ENCODE assay signal across 18 cellular contexts in the genomic region with DNA sequence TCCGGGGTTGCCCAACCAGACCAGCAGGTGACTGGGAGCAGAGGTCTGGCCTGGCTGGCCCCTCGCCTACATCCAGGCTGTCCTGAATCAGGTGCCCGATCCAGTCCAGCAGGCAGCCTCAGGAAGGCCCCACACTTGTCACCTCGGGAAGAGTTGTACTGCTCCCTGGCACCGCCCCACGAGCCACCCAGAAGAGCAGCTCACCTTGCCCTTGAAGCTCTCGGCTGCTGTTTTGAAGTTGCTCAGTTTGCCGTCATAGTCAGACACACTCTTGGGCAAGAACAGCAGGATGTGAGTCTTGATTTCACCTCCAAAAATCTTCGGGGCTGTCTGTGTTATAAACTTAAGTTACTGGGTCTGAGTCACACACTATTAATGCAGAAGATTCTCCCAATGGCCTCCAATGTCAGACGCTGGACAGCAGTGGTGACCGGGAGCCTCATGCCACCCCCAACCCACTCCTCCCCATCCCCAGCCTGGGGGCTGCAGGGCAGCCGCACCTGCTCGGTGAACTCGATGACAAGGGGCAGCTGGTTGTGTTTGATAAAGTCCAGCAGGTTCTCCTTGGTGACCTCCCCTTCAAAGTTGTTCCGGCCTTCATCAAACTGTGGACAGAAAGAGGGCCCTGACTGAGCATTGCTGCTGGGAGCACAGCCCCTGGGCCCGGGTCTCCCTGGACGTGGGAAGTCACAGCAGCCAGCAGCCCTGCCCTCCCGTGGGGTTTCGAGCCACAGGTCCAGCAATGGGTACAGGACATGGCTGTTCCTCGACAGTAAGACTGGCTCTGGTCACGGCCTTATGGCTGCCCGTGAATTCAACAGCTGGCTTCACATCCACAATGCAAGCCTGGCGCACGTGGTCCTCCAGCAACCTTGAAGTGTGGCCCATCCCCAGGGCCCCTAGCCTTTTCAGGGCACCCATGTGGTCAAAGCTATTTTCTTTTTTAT. TPM values are rescaled to one million over a fixed set of nuclear protein-coding genes. Genes with fewer than 3 reads are reported as not detected.
DNase-seq lines count a peak whose midpoint lies in the region; ATAC-seq and TF ChIP-seq lines count a peak whose summit lies in the region.
"Had no signal": no experiment of that assay in that cellular context is flagged by ENCODE, and none has a peak within 500 bp of the region (broad histone marks: within the 10 kb centered on the region; RNA-seq: fewer than 3 reads in every experiment).

No MANE protein-coding gene starts in this region.

- peaks cover 59 to 88% of the 10 kb centered on the region in 2 donors for H3K36me3 Mint-ChIP-seq in CD14-positive monocyte
- H3K36me3 Mint-ChIP-seq in CD8-positive, alpha-beta memory T cell = peaks cover 0 to 68% (median 3%) of the 10 kb centered on the region in 3 donors

- H3K27me3 ChIP-seq in esophagus (ENCODE audit: control insufficient read depth in 1 of 2, insufficient read depth in 2 of 2, low read length in 2 of 2) (no peaks in the 10 kb centered on the region), right lobe of liver (no peaks in the 10 kb centered on the region)
- no peaks in the 10 kb centered on the region for H3K27me3 ChIP-seq in CD8-positive, alpha-beta memory T cell (ENCODE audit: insufficient read depth, low read length, poor library complexity, severe bottlenecking)
- H3K27me3 ChIP-seq: MG63 had no signal

- H3K4me3 ChIP-seq in esophagus (ENCODE audit: low read depth in 1 of 2, low read length in 2 of 2) (no peak overlapping the region), right lobe of liver (no peak overlapping the region)
- H3K4me3 ChIP-seq in CD8-positive, alpha-beta memory T cell (ENCODE audit: low read length) = no peak overlapping the region
- H3K4me3 ChIP-seq: HAP-1, MG63, PC-9 had no signal

- no peaks in the 10 kb centered on the region for H3K9me3 ChIP-seq in esophagus (ENCODE audit: control insufficient read depth in 2 of 2, insufficient read depth in 1 of 2, low read depth in 1 of 2, low read length in 1 of 2)
- no peaks in the 10 kb centered on the region for H3K9me3 ChIP-seq in right lobe of liver
- no peaks in the 10 kb centered on the region for H3K9me3 ChIP-seq in CD8-positive, alpha-beta memory T cell (ENCODE audit: low read length)
- H3K9me3 ChIP-seq: Caco-2, HAP-1, MG63 had no signal

- H3K4me1 ChIP-seq in esophagus (ENCODE audit: control insufficient read depth in 2 of 2, insufficient read depth in 2 of 2, low read length in 1 of 2) (peaks cover 0 to 4% of the 10 kb centered on the region in 2 donors), right lobe of liver (peaks cover 0 to 16% (median 0%) of the 10 kb centered on the region in 4 donors)
- no peaks in the 10 kb centered on the region for H3K4me1 ChIP-seq in CD8-positive, alpha-beta memory T cell (ENCODE audit: insufficient read depth, low read length)
- H3K4me1 ChIP-seq: Caco-2, HAP-1 had no signal

- H3K9me3 Mint-ChIP-seq in CD14-positive monocyte = peaks cover 0 to 2% (median 0%) of the 10 kb centered on the region in 7 donors
- H3K9me3 Mint-ChIP-seq in CD8-positive, alpha-beta memory T cell = no peaks in the 10 kb centered on the region

- WGBS in esophagus, 2 donors = 83 to 84% methylated on average over 24 of the region's 24 CpGs
- 69% methylated on average over 6 of the region's 24 CpGs for WGBS in right lobe of liver (ENCODE audit: insufficient coverage, low coverage, low lambda C conversion rate, missing lambda C conversion rate)

- TF ChIP-seq CTCF in CD14-positive monocyte (IDR thresholded peaks at IDR 0.05) (no peak), RWPE1 (conservative IDR thresholded peaks at IDR 0.05; ENCODE audit: low read depth) (no peak), right lobe of liver (IDR thresholded peaks at IDR 0.05) (no peak)

- peaks cover 1% of the 10 kb centered on the region for H3K4me1 Mint-ChIP-seq in CD14-positive monocyte
- H3K4me1 Mint-ChIP-seq in CD8-positive, alpha-beta memory T cell = no peaks in the 10 kb centered on the region

- H3K27ac ChIP-seq in RWPE1 = peak overlapping the region; percentile 100
- peak overlapping the region; percentile 28 to 47 for H3K27ac ChIP-seq in esophagus (ENCODE audit: low read depth in 2 of 2, low read length in 1 of 2)
- no peak overlapping the region for H3K27ac ChIP-seq in right lobe of liver
- H3K27ac ChIP-seq in CD8-positive, alpha-beta memory T cell (ENCODE audit: low read depth, low read length) = no peak overlapping the region
- H3K27ac ChIP-seq: PC-9 had no signal

- H3K4me3 Mint-ChIP-seq in CD14-positive monocyte = no peak overlapping the region
- H3K4me3 Mint-ChIP-seq in CD8-positive, alpha-beta memory T cell = no peak overlapping the region

- ATAC-seq in right lobe of liver = peak in 1 of 4 donors; percentile 1
- ATAC-seq: Right ventricle myocardium inferior had no signal

- TF ChIP-seq POLR2A in right lobe of liver (IDR thresholded peaks at IDR 0.05) = peak; percentile 11

- CTCF ChIA-PET in RWPE1 (lab: Yijun Ruan, JAX) = interaction anchor here (0.6 kb wide), 1 partner anchor 11 kb away, joined by 3 read pairs; no protein-coding TSS in a partner anchor
- CTCF ChIA-PET in CD8-positive, alpha-beta memory T cell (lab: Charles Lee) = no interaction called here

- peaks cover 27 to 61% of the 10 kb centered on the region in 2 donors for H3K36me3 ChIP-seq in esophagus (ENCODE audit: control insufficient read depth in 2 of 2, insufficient read depth in 2 of 2, low read length in 1 of 2)
- peaks cover 9 to 85% (median 51%) of the 10 kb centered on the region in 4 donors for H3K36me3 ChIP-seq in right lobe of liver
- H3K36me3 ChIP-seq in CD8-positive, alpha-beta memory T cell (ENCODE audit: insufficient read depth, low read length) = peaks cover 45% of the 10 kb centered on the region

- DNase-seq in CD14-positive monocyte (ENCODE audit: low spot score) (no peak), RWPE1 (ENCODE audit: low spot score) (no peak), right lobe of liver (no peak), glomerular visceral epithelial cell (ENCODE audit: extremely low spot score) (no peak), DMS79 treated with DMSO at 0.1 percent for 48 hours (lab: John Stamatoyannopoulos, UW) (no peak)
- DNase-seq in activated CD4-positive, alpha-beta T cell treated with anti-CD3 and anti-CD28 coated beads for 48 hours = no peak
- no peak for DNase-seq in CD8-positive, alpha-beta memory T cell
- DNase-seq: Caco-2, DMS153, EL, MG63, NCI-H1092, NCI-H510A treated with DMSO at 0.1 percent for 48 hours, NCI-H82, PC-9 had no signal

- H3K27me3 Mint-ChIP-seq in CD14-positive monocyte (ENCODE audit: low read depth in 3 of 3) = no peaks in the 10 kb centered on the region
- peaks cover 0 to 3% of the 10 kb centered on the region in 2 donors for H3K27me3 Mint-ChIP-seq in CD8-positive, alpha-beta memory T cell

- peak overlapping the region in 6 of 7 donors; percentile 4 to 61 (median 38) for H3K27ac Mint-ChIP-seq in CD14-positive monocyte
- no peak overlapping the region for H3K27ac Mint-ChIP-seq in CD8-positive, alpha-beta memory T cell

- POLR2A ChIA-PET in RWPE1 (lab: Yijun Ruan, JAX; ENCODE audit: low non-redundant PET) = no interaction called here
- POLR2A ChIA-PET in CD8-positive, alpha-beta memory T cell (lab: Charles Lee) = no interaction called here

- intact Hi-C loops in CD14-positive monocyte (cut with micrococcal nuclease) (no loop called here), right lobe of liver (cut with DNase I) (no loop called here)

RNA-seq across cellular contexts. Expression of gene PPP1R27, which starts 12.2 kb away (rescaled TPM):
- polyA plus RNA-seq in CD14-positive monocyte (under 1 TPM; 0.22 to 0.33 TPM), esophagus (under 1 TPM; 0.25 to 0.98 TPM)
- under 1 TPM in 3 of 6 experiments, not detected in 3; 0.27 to 0.62 (median 0.40) TPM for total RNA-seq in right lobe of liver
- total RNA-seq in CD8-positive, alpha-beta memory T cell = not detected
- polyA plus RNA-seq in CD8-positive, alpha-beta memory T cell = not detected
- total RNA-seq: PC-9, Right ventricle myocardium inferior had no signal

RNA-seq across cellular contexts. Expression of gene P4HB, which starts 13.3 kb away (rescaled TPM):
- polyA plus RNA-seq in CD14-positive monocyte (100 to 1,000 TPM; 291 to 297 TPM), esophagus (100 to 1,000 TPM; 582 to 595 TPM)
- 1,000 to 10,000 TPM in 5 of 6 experiments, 100 to 1,000 TPM in 1; 856 to 5,039 (median 1,455) TPM for total RNA-seq in right lobe of liver
- total RNA-seq in CD8-positive, alpha-beta memory T cell = 100 to 1,000 TPM; 463 to 482 TPM
- 342 TPM for polyA plus RNA-seq in CD8-positive, alpha-beta memory T cell

RNA-seq across cellular contexts. Expression of gene MCRIP1, which starts 13.9 kb away (rescaled TPM):
- polyA plus RNA-seq in CD14-positive monocyte = 10 to 100 TPM; 48.5 to 63.0 TPM
- polyA plus RNA-seq in esophagus = 10 to 100 TPM; 24.7 to 32.3 TPM
- 10 to 100 TPM; 19.0 to 32.6 (median 25.7) TPM for total RNA-seq in right lobe of liver
- total RNA-seq in CD8-positive, alpha-beta memory T cell = 10 to 100 TPM; 56.1 to 57.0 TPM
- polyA plus RNA-seq in CD8-positive, alpha-beta memory T cell = 76.1 TPM

RNA-seq across cellular contexts. Expression of gene ARHGDIA, which starts 24.1 kb away (rescaled TPM):
- 10 to 100 TPM; 86.3 to 97.2 TPM for polyA plus RNA-seq in CD14-positive monocyte
- 100 to 1,000 TPM; 201 to 209 TPM for polyA plus RNA-seq in esophagus
- total RNA-seq in right lobe of liver = 100 to 1,000 TPM in 5 of 6 experiments, 10 to 100 TPM in 1; 92.4 to 162 (median 137) TPM
- 100 to 1,000 TPM; 662 to 677 TPM for total RNA-seq in CD8-positive, alpha-beta memory T cell
- polyA plus RNA-seq in CD8-positive, alpha-beta memory T cell = 237 TPM

RNA-seq across cellular contexts. Expression of gene GCGR, which starts 43.1 kb away (rescaled TPM):
- polyA plus RNA-seq in CD14-positive monocyte = not detected
- polyA plus RNA-seq in esophagus = under 1 TPM; 0.11 to 0.14 TPM
- 100 to 1,000 TPM in 2 of 6 experiments, 10 to 100 TPM in 4; 39.5 to 146 (median 68.5) TPM for total RNA-seq in right lobe of liver
- total RNA-seq in CD8-positive, alpha-beta memory T cell = not detected
- not detected for polyA plus RNA-seq in CD8-positive, alpha-beta memory T cell
- total RNA-seq: PC-9, Right ventricle myocardium inferior had no signal

Comparison
In these comparisons a context has a peak if more than half of its experiments do, and no peak if none do; other contexts are left out.
1. H3K27ac Mint-ChIP-seq: peak in CD14-positive monocyte (6 of 7); none in CD8-positive, alpha-beta memory T cell (0 of 8).
2. H3K27ac ChIP-seq: peak in RWPE1 (single experiment) and esophagus (2 of 2); none in right lobe of liver (0 of 3) and CD8-positive, alpha-beta memory T cell (single experiment).